ENCODE assay signal across 9 cellular contexts in the genomic region with DNA sequence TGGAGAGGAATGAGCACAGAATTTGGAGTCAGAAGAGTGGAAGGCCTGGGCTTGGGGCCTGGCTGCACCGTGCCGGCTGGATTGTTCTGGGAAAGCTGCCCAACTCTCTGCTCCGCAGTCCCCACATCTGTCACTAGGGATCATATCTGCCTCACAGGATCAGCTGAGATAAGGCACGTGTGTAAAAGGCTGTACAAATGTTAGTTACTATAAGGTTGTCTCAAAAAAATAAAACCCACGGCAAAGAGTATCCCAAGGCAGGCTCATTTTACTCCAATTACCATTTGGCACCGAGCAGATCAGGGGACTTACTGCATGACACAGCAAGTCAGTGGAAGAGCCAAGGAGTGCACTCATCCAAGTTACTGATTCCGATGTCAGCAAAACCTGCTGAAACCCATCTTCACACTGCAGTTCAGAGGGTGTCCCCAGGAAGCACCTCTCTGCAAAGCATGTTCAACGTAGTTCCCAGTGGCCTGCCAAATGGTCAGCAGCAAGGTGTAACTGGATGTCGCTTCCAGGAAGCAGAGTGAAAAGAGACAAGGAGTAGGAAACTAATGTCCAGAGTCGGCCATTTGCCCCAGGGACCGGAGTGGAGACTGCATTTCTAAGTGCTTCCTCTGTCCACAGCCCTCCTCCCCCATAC. TPM values are rescaled to one million over a fixed set of nuclear protein-coding genes. Genes with fewer than 3 reads are reported as not detected.
A peak's percentile ranks its signal among the peaks of the same experiment; 100 is the strongest.
DNase-seq lines count a peak whose midpoint lies in the region; ATAC-seq and TF ChIP-seq lines count a peak whose summit lies in the region.
"Had no signal": no experiment of that assay in that cellular context is flagged by ENCODE, and none has a peak within 500 bp of the region (broad histone marks: within the 10 kb centered on the region; RNA-seq: fewer than 3 reads in every experiment).

No MANE protein-coding gene starts in this region.

- ATAC-seq in left cardiac atrium (peak; percentile 27 to 41), gastrocnemius medialis (peak; percentile 68 to 75), HG03432 (IDR thresholded peaks at IDR 0.05; ENCODE audit: unreplicated experiment) (no peak)

- WGBS in adrenal gland, 4 donors, result 23 to 28% (median 26%) methylated on average over 11 of the region's 11 CpGs

- TF ChIP-seq CTCF in adrenal gland (IDR thresholded peaks at IDR 0.05) (peak; percentile 14 to 54 (median 29)), gastrocnemius medialis (IDR thresholded peaks at IDR 0.05 in 4 of 5, conservative IDR thresholded peaks at IDR 0.05 in 1 of 5) (peak; percentile 24 to 49 (median 39))

- H3K36me3 ChIP-seq in adrenal gland (replicated peaks in 1 of 2), result no peaks in the 10 kb centered on the region
- no peaks in the 10 kb centered on the region for H3K36me3 ChIP-seq in gastrocnemius medialis

- H3K9me3 ChIP-seq in adrenal gland (replicated peaks in 1 of 3) (no peaks in the 10 kb centered on the region), gastrocnemius medialis (no peaks in the 10 kb centered on the region)

- H3K4me1 ChIP-seq in adrenal gland (replicated peaks in 1 of 2), result peaks cover 25 to 30% of the 10 kb centered on the region in 2 donors
- peaks cover 37% of the 10 kb centered on the region in 2 donors for H3K4me1 ChIP-seq in gastrocnemius medialis

- TF ChIP-seq POLR2A in adrenal gland (IDR thresholded peaks at IDR 0.05) (peak in 1 of 2 donors; percentile 17), gastrocnemius medialis (IDR thresholded peaks at IDR 0.05) (no peak)

- no peak overlapping the region for H3K4me3 ChIP-seq in adrenal gland
- H3K4me3 ChIP-seq in gastrocnemius medialis, result peak overlapping the region in 2 of 4 donors; percentile 10 to 26

- H3K27me3 ChIP-seq in adrenal gland (no peaks in the 10 kb centered on the region), gastrocnemius medialis (no peaks in the 10 kb centered on the region)

- in situ Hi-C loops in gastrocnemius medialis (cut with MboI; ENCODE audit: low sequenced_read_pairs in 4 of 4), result no loop called here

- peak; percentile 30 to 63 for DNase-seq in NCI-H2081 (lab: John Stamatoyannopoulos, UW)
- no peak for DNase-seq in NCI-H2081 treated with DMSO at 0.1 percent for 48 hours (lab: John Stamatoyannopoulos, UW)
- peak; percentile 71 to 86 (median 79) for DNase-seq in adrenal gland
- DNase-seq in left cardiac atrium, result peak; percentile 48
- peak; percentile 65 to 80 for DNase-seq in gastrocnemius medialis
- no peak for DNase-seq in activated CD8-positive, alpha-beta memory T cell treated with anti-CD3 and anti-CD28 coated beads for 24 hours
- no peak for DNase-seq in stimulated activated CD4-positive, alpha-beta T cell treated with anti-CD3 and anti-CD28 coated beads, Interleukin-2, amount 100 ng/mL, for 24 hours
- DNase-seq: activated B cell treated with CpG ODN at 0.5 μM for 24 hours had no signal

- intact Hi-C loops in adrenal gland (cut with DNase I), result no loop called here
- intact Hi-C loops in left cardiac atrium (cut with DNase I), result no loop called here
- intact Hi-C loops in gastrocnemius medialis (cut with DNase I; ENCODE audit: low total_unique reads), result loop anchor here (5.0 to 10.0 kb wide), 6 partner anchors 142 to 612 kb away; partner anchors contain the start of genes ADSL, SLC25A17, ST13 and XPNPEP3

- H3K27ac ChIP-seq in adrenal gland, result peak overlapping the region; percentile 3 to 98 (median 64)
- peak overlapping the region; percentile 94 to 99 (median 97) for H3K27ac ChIP-seq in gastrocnemius medialis

RNA-seq across cellular contexts. Expression of gene MRTFA, which starts 18.1 kb away (rescaled TPM):
- total RNA-seq in adrenal gland (100 to 1,000 TPM in 2 of 8 donors, 10 to 100 TPM in 6; 33.9 to 141 (median 47.8) TPM), left cardiac atrium (10 to 100 TPM; 28.8 to 34.3 TPM), gastrocnemius medialis (10 to 100 TPM; 13.7 to 31.3 (median 22.2) TPM)
- polyA plus RNA-seq in adrenal gland, result 10 to 100 TPM; 12.3 to 49.8 (median 22.7) TPM

RNA-seq across cellular contexts. Expression of gene MCHR1, which starts 24.6 kb away (rescaled TPM):
- total RNA-seq in adrenal gland (1 to 10 TPM in 1 of 8 donors, under 1 TPM in 5, not detected in 2; 0.11 to 1.7 (median 0.29) TPM), left cardiac atrium (under 1 TPM; 0.21 TPM), gastrocnemius medialis (under 1 TPM in 1 of 4 donors, not detected in 3; 0.95 TPM)
- polyA plus RNA-seq in adrenal gland, result under 1 TPM; 0.07 to 0.32 (median 0.24) TPM
- total RNA-seq: activated B cell treated with CpG ODN at 0.5 μM for 24 hours had no signal

Comparison
In these comparisons a context has a peak if more than half of its experiments do, and no peak if none do; other contexts are left out.
1. DNase-seq: peak in NCI-H2081 (2 of 2), adrenal gland (7 of 7), left cardiac atrium (single experiment) and gastrocnemius medialis (2 of 2); none in NCI-H2081 treated with DMSO at 0.1 percent for 48 hours (single experiment), activated CD8-positive, alpha-beta memory T cell treated with anti-CD3 and anti-CD28 coated beads for 24 hours (single experiment) and stimulated activated CD4-positive, alpha-beta T cell treated with anti-CD3 and anti-CD28 coated beads, Interleukin-2, amount 100 ng/mL, for 24 hours (0 of 2).